24 cellular contexts compared by ENCODE assay signal in the genomic region with DNA sequence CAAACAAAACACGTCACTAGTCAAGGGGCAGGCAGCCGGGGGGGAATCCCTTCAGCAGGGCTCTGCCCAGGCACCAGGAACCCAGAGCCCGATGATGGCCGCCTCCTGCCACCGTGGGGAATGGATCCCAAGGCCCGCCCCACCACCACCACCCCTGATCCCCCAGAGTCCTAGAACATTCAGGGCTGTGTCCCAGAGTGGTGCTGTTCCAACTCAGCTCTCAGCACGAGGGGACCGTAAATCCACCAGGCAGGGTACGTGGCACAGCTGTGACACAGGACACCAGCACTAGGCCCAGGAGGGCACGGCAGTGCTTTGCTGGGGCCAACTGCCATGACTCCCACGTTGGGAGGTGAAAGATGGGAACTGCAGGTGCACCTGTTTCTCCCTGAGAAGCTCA. TPM values are rescaled to one million over a fixed set of nuclear protein-coding genes. Genes with fewer than 3 reads are reported as not detected.
A peak's percentile ranks its signal among the peaks of the same experiment; 100 is the strongest.
DNase-seq lines count a peak whose midpoint lies in the region; ATAC-seq and TF ChIP-seq lines count a peak whose summit lies in the region.
"Had no signal": no experiment of that assay in that cellular context is flagged by ENCODE, and none has a peak within 500 bp of the region (broad histone marks: within the 10 kb centered on the region; RNA-seq: fewer than 3 reads in every experiment).

No MANE protein-coding gene starts in this region.

- ATAC-seq in Right ventricle myocardium inferior = no peak
- ATAC-seq in heart left ventricle = no peak
- ATAC-seq in activated CD4-positive, CD25-positive, alpha-beta regulatory T cell treated with anti-CD3 and anti-CD28 coated beads, Interleukin-2, amount 50 U/mL, for 24 hours = no peak
- ATAC-seq in gastroesophageal sphincter = no peak

- 80 to 84% (median 81%) methylated on average over 5 to 11 of the region's 11 CpGs; no CpG with 5 or more reads in 1 of the 4 donors for WGBS in heart left ventricle, 4 donors
- WGBS in gastroesophageal sphincter (ENCODE audit: low coverage in 1 of 2), 2 donors = 0% methylated on average over 1 of the region's 11 CpGs; no CpG with 5 or more reads in 1 of the 2 donors

- H3K9ac ChIP-seq in skeletal muscle tissue (ENCODE audit: low read depth in 1 of 3, low read length in 3 of 3) = peak overlapping the region in 1 of 3 donors; percentile 8

- H3K4me3 Mint-ChIP-seq in nephron progenitor cell = peak overlapping the region; percentile 34
- H3K4me3 Mint-ChIP-seq: CD14-positive monocyte had no signal

- H3K27me3 ChIP-seq in heart left ventricle (no peaks in the 10 kb centered on the region), skeletal muscle tissue (ENCODE audit: control insufficient read depth in 3 of 3, insufficient read depth in 3 of 3, low read length in 3 of 3) (peaks cover 0 to 12% (median 6%) of the 10 kb centered on the region in 3 donors), uterus (no peaks in the 10 kb centered on the region), SJCRH30 (0 out of 2 replicates have a peak, but pooled peaks cover 4% of the 10 kb centered on the region), gastroesophageal sphincter (no peaks in the 10 kb centered on the region)
- H3K27me3 ChIP-seq: BE2C had no signal

- intact Hi-C loops in Right ventricle myocardium inferior (cut with DNase I) (no loop called here), heart left ventricle (cut with DNase I) (no loop called here), uterus (cut with DNase I; ENCODE audit: low total_unique reads) (no loop called here)

- H3K36me3 ChIP-seq in heart left ventricle (peaks cover 0 to 19% (median 0%) of the 10 kb centered on the region in 9 donors), skeletal muscle tissue (ENCODE audit: control insufficient read depth in 3 of 3, insufficient read depth in 3 of 3, low read length in 3 of 3) (no peaks in the 10 kb centered on the region), uterus (no peaks in the 10 kb centered on the region), SJCRH30 (no peaks in the 10 kb centered on the region), gastroesophageal sphincter (no peaks in the 10 kb centered on the region)
- H3K36me3 ChIP-seq: BE2C had no signal

- H3K4me1 Mint-ChIP-seq in nephron progenitor cell = peaks cover 91% of the 10 kb centered on the region

- H3K27ac ChIP-seq in heart left ventricle (peak overlapping the region in 3 of 12 donors; percentile 45 to 74 (median 48)), skeletal muscle tissue (ENCODE audit: low read depth, low read length) (peak overlapping the region; percentile 44), uterus (peak overlapping the region; percentile 80 to 90), SJCRH30 (no peak overlapping the region), gastroesophageal sphincter (peak overlapping the region in 1 of 4 donors; percentile 30)
- H3K27ac ChIP-seq: RWPE1 had no signal

- no peaks in the 10 kb centered on the region for H3K9me3 Mint-ChIP-seq in nephron progenitor cell
- H3K9me3 Mint-ChIP-seq: CD14-positive monocyte had no signal

- H3K27me3 Mint-ChIP-seq in nephron progenitor cell (ENCODE audit: low read depth, poor library complexity) = peaks cover 9% of the 10 kb centered on the region

- H3K9me3 ChIP-seq in heart left ventricle (no peaks in the 10 kb centered on the region), skeletal muscle tissue (ENCODE audit: control insufficient read depth in 3 of 3, low read length in 3 of 3) (no peaks in the 10 kb centered on the region), uterus (no peaks in the 10 kb centered on the region), SJCRH30 (replicated peaks) (no peaks in the 10 kb centered on the region), gastroesophageal sphincter (no peaks in the 10 kb centered on the region)
- H3K9me3 ChIP-seq: BE2C had no signal

- H3K36me3 Mint-ChIP-seq in nephron progenitor cell (ENCODE audit: low read depth) = no peaks in the 10 kb centered on the region
- H3K36me3 Mint-ChIP-seq: CD14-positive monocyte had no signal

- no peak overlapping the region for H3K27ac Mint-ChIP-seq in nephron progenitor cell
- H3K27ac Mint-ChIP-seq: CD14-positive monocyte had no signal

- no peak for TF ChIP-seq EP300 in gastroesophageal sphincter (IDR thresholded peaks at IDR 0.05)

- TF ChIP-seq CTCF in heart left ventricle (IDR thresholded peaks at IDR 0.05) (no peak), nephron progenitor cell (IDR thresholded peaks at IDR 0.05) (no peak), uterus (IDR thresholded peaks at IDR 0.05) (no peak), gastroesophageal sphincter (IDR thresholded peaks at IDR 0.05) (no peak)

- no peak for TF ChIP-seq POLR2A in heart left ventricle (IDR thresholded peaks at IDR 0.05)
- no peak for TF ChIP-seq POLR2A in uterus (IDR thresholded peaks at IDR 0.05)
- no peak for TF ChIP-seq POLR2A in gastroesophageal sphincter (IDR thresholded peaks at IDR 0.05)

- H3K4me1 ChIP-seq in heart left ventricle (peaks cover 0 to 30% (median 14%) of the 10 kb centered on the region in 12 donors), skeletal muscle tissue (ENCODE audit: control insufficient read depth in 3 of 3, insufficient read depth in 3 of 3, low read length in 3 of 3) (peaks cover 17 to 74% (median 52%) of the 10 kb centered on the region in 3 donors), uterus (peaks cover 0 to 24% of the 10 kb centered on the region in 2 donors), SJCRH30 (peaks cover 18% of the 10 kb centered on the region), gastroesophageal sphincter (peaks cover 0 to 35% (median 2%) of the 10 kb centered on the region in 3 donors)

- DNase-seq in Right ventricle myocardium inferior (ENCODE audit: missing footprints) (peak; percentile 40), heart left ventricle (no peak), nephron progenitor cell (no peak), uterus (no peak), SJCRH30 (no peak)
- DNase-seq: 8988T, ACHN, BE2C, Calu3, DMS153, DND-41, NCI-H1092 treated with DMSO at 0.1 percent for 48 hours, NCI-H1436, NCI-H187, NCI-H2081 treated with DMSO at 0.1 percent for 48 hours, NCI-H2171, NCI-H510A, SIG-M5 had no signal

- H3K4me3 ChIP-seq in heart left ventricle = no peak overlapping the region
- no peak overlapping the region for H3K4me3 ChIP-seq in skeletal muscle tissue (ENCODE audit: low read length in 3 of 3)
- no peak overlapping the region for H3K4me3 ChIP-seq in uterus
- no peak overlapping the region for H3K4me3 ChIP-seq in SJCRH30
- no peak overlapping the region for H3K4me3 ChIP-seq in gastroesophageal sphincter

RNA-seq across cellular contexts. Expression of a gene that starts 29.6 kb away (rescaled TPM):
- total RNA-seq in Right ventricle myocardium inferior (6.7 TPM), heart left ventricle (10 to 100 TPM in 4 of 9 donors, 1 to 10 TPM in 5; 4.2 to 17.8 (median 9.8) TPM), skeletal muscle tissue (1.6 TPM), uterus (10 to 100 TPM in 3 of 4 donors, 1 to 10 TPM in 1; 6.8 to 72.6 (median 36.2) TPM), gastroesophageal sphincter (10 to 100 TPM; 22.5 to 57.6 (median 41.4) TPM)
- polyA plus RNA-seq in heart left ventricle = 1 to 10 TPM; 5.1 to 6.1 TPM
- total RNA-seq in SJCRH30 (2014; rRNA removed; shearing (Covaris generic)) = 0.43 and 1.6 TPM in 2 replicates
- total RNA-seq: OCI-LY7 had no signal
- polyA plus RNA-seq: CD14-positive monocyte had no signal
